Comparison of ENCODE assay signal across 8 cellular contexts in genomic region chr1:226738421-226738994, GRCh38.
DNase-seq lines count a peak whose midpoint lies in the region; ATAC-seq lines count a peak whose summit lies in the region.

No MANE protein-coding gene starts in this region.

- ATAC-seq in HG03175 (IDR thresholded peaks at IDR 0.05; ENCODE audit: unreplicated experiment) (peak; percentile 25), HG02623 (IDR thresholded peaks at IDR 0.05; ENCODE audit: unreplicated experiment) (no peak)

- peak; percentile 22 for DNase-seq in activated T-cell treated with anti-CD3 and anti-CD28 coated beads for 1 hour (ENCODE audit: low read depth)
- no peak for DNase-seq in activated T-cell treated with anti-CD3 and anti-CD28 coated beads, Interleukin-2, amount 50 U/mL, for 1 hour
- DNase-seq in SW480 (ENCODE audit: low spot score) = peak; percentile 57
- DNase-seq in central memory CD4-positive, alpha-beta T cell = peak; percentile 36
- DNase-seq in kidney tubule cell (ENCODE audit: low spot score) = peak; percentile 48
- peak; percentile 63 for DNase-seq in stimulated activated CD8-positive, alpha-beta memory T cell treated with anti-CD3 and anti-CD28 coated beads, Interleukin-4, amount 100 ng/mL, for 48 hours
